In the genomic region with DNA sequence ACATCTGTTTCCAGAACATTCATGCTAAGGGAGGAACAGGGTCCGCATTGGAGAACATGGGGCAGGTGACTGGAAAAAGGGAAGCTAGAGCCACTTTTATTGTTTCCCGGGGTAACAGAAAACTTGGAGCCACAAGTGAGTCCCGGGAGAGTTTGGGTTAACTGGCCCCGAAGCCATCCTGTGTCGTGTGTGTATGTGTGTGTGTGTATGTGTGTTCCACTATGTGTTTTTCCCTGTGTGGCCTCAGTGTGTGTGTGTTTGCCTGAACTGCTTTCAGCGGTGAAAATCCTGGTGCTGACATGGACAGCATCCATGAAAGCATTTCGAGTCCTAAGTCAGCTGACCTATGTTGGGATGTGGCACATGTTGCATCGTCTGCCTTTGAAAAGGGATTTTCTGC, we compare ENCODE assay signal across 16 cellular contexts. TPM values are rescaled to one million over a fixed set of nuclear protein-coding genes. Genes with fewer than 3 reads are reported as not detected.
DNase-seq lines count a peak whose midpoint lies in the region; ATAC-seq and TF ChIP-seq lines count a peak whose summit lies in the region.
"Not testable (repeated sequence)": the region's sequence is repeated elsewhere in the genome, so short reads cannot be mapped to it uniquely, and the experiment has no call there.
"Had no signal": no experiment of that assay in that cellular context is flagged by ENCODE, and none has a peak within 500 bp of the region (broad histone marks: within the 10 kb centered on the region; RNA-seq: fewer than 3 reads in every experiment).

No MANE protein-coding gene starts in this region.

- not testable (repeated sequence) for TF ChIP-seq CTCF in GM23338 (conservative IDR thresholded peaks at IDR 0.05; ENCODE audit: low read depth in 2 of 2); NB4 (IDR thresholded peaks at IDR 0.05; ENCODE audit: low read depth, low read length); endodermal cell (conservative IDR thresholded peaks at IDR 0.05); fibroblast of the aortic adventitia (IDR thresholded peaks at IDR 0.05; ENCODE audit: insufficient read depth, low read length)

- not testable (repeated sequence) for H3K79me2 ChIP-seq in GM23338 (replicated peaks; ENCODE audit: insufficient read depth); mesendoderm (ENCODE audit: control insufficient read depth, insufficient read depth, low read length)

- H3K4ac ChIP-seq in mesendoderm (ENCODE audit: low read depth, low read length), result not testable (repeated sequence)

- H3K27ac Mint-ChIP-seq in GM23338, endodermal cell: not testable (repeated sequence)

- peaks cover 0 to 34% (median 17%) of the 10 kb centered on the region in 10 experiments; a peak in 17 of 20 replicates for H3K4me1 ChIP-seq in BLaER1 treated with 17β-estradiol and CSF1 and Interleukin-3, amounts not matched to agents 10 nM and 100 nM
- H3K4me1 ChIP-seq in GM23338 (ENCODE audit: insufficient read depth); endodermal cell (ENCODE audit: control insufficient read depth, insufficient read depth, low read length); mesendoderm (ENCODE audit: control insufficient read depth, low read depth, low read length): not testable (repeated sequence)

- H3K9me2 ChIP-seq in GM23338 (ENCODE audit: insufficient read depth), result not testable (repeated sequence)

- DNase-seq in GM23338 (ENCODE audit: low spot score), result peak; percentile 2
- DNase-seq in NB4 (ENCODE audit: low read depth), result peak; percentile 53
- peak; percentile 2 for DNase-seq in endodermal cell
- peak; percentile 4 for DNase-seq in fibroblast of the aortic adventitia (ENCODE audit: low read depth)
- DNase-seq in islet precursor cell, result peak; percentile 25
- peak; percentile 2 for DNase-seq in mesendoderm

- not testable (repeated sequence) for H3K9me3 ChIP-seq in BLaER1 treated with 17β-estradiol and CSF1 and Interleukin-3, amounts not matched to agents 10 nM and 100 nM (replicated peaks in 1 of 11); endodermal cell (ENCODE audit: control insufficient read depth, low read length)

- not testable (repeated sequence) for H3K56ac ChIP-seq in mesendoderm (ENCODE audit: low read length)

- not testable (repeated sequence) for H3K4me3 Mint-ChIP-seq in GM23338, endodermal cell

- H2AK5ac ChIP-seq in mesendoderm (ENCODE audit: low read length), result not testable (repeated sequence)

- H3K27ac ChIP-seq in BLaER1 treated with 17β-estradiol and CSF1 and Interleukin-3, amounts not matched to agents 10 nM and 100 nM; GM23338 (ENCODE audit: low read depth); endodermal cell (ENCODE audit: low read depth, low read length); mesendoderm (ENCODE audit: low read depth, low read length): not testable (repeated sequence)

- H3K9me3 Mint-ChIP-seq in GM23338 (peaks cover 81% of the 10 kb centered on the region), endodermal cell (peaks cover 83% of the 10 kb centered on the region)

- not testable (repeated sequence) for TF ChIP-seq POLR2A in NB4 (IDR thresholded peaks at IDR 0.05; ENCODE audit: extremely low read depth, insufficient read length)

- H3K18ac ChIP-seq in mesendoderm (ENCODE audit: low read length), result not testable (repeated sequence)

- H3K4me2 ChIP-seq in BLaER1 treated with 17β-estradiol and CSF1 and Interleukin-3, amounts not matched to agents 10 nM and 100 nM, result peak overlapping the region in 7 of 11 experiments; percentile 30 to 62 (median 53); a peak in 12 of 22 replicates
- not testable (repeated sequence) for H3K4me2 ChIP-seq in GM23338; mesendoderm (ENCODE audit: low read length)

- not testable (repeated sequence) for H4K5ac ChIP-seq in mesendoderm (ENCODE audit: low read length)

- not testable (repeated sequence) for H3K9ac ChIP-seq in BLaER1 treated with 17β-estradiol and CSF1 and Interleukin-3, amounts not matched to agents 10 nM and 100 nM; endodermal cell (ENCODE audit: extremely low read depth, low read length, poor library complexity, severe bottlenecking); mesendoderm (ENCODE audit: low read length)

- H4K8ac ChIP-seq in mesendoderm (ENCODE audit: low read depth, low read length), result not testable (repeated sequence)

- not testable (repeated sequence) for H3K23ac ChIP-seq in mesendoderm (ENCODE audit: low read length)

- H2AFZ ChIP-seq in GM23338, result not testable (repeated sequence)

- not testable (repeated sequence) for H4K20me1 ChIP-seq in BLaER1 treated with 17β-estradiol and CSF1 and Interleukin-3, amounts not matched to agents 10 nM and 100 nM; GM23338 (replicated peaks; ENCODE audit: insufficient read depth)

- not testable (repeated sequence) for ATAC-seq in GM23338

- not testable (repeated sequence) for H3K27me3 ChIP-seq in BLaER1 treated with 17β-estradiol and CSF1 and Interleukin-3, amounts not matched to agents 10 nM and 100 nM; GM23338 (ENCODE audit: insufficient read depth); endodermal cell (ENCODE audit: control insufficient read depth, insufficient read depth, low read length, poor library complexity, severe bottlenecking); mesendoderm (ENCODE audit: insufficient read depth, low read length, poor library complexity)

- not testable (repeated sequence) for H3K79me1 ChIP-seq in mesendoderm (ENCODE audit: low read length)

- not testable (repeated sequence) for H2BK15ac ChIP-seq in mesendoderm (replicated peaks; ENCODE audit: low read depth)

- H2BK5ac ChIP-seq in mesendoderm (ENCODE audit: low read length), result not testable (repeated sequence)

- 71 to 80% methylated on average over 6 to 7 of the region's 8 CpGs for WGBS in endodermal cell (ENCODE audit: insufficient coverage in 1 of 2, insufficient read length in 1 of 2), 2 experiments
- WGBS in mesendoderm (ENCODE audit: extremely low coverage, insufficient coverage, low lambda C conversion rate), result no CpG with 5 or more reads among the region's 8 CpGs

- not testable (repeated sequence) for H3K4me3 ChIP-seq in BLaER1 treated with 17β-estradiol and CSF1 and Interleukin-3, amounts not matched to agents 10 nM and 100 nM; GM23338; NB4 (ENCODE audit: low read depth, low read length); endodermal cell (ENCODE audit: low read length); fibroblast of the aortic adventitia (ENCODE audit: low read depth, low read length); mesendoderm (ENCODE audit: low read length)

- H3K36me3 Mint-ChIP-seq in GM23338 (ENCODE audit: low read depth), result peaks cover 12% of the 10 kb centered on the region
- H3K36me3 Mint-ChIP-seq in endodermal cell (ENCODE audit: low read depth), result not testable (repeated sequence)

- not testable (repeated sequence) for H3K4me1 Mint-ChIP-seq in GM23338, endodermal cell

- not testable (repeated sequence) for H2BK120ac ChIP-seq in mesendoderm (ENCODE audit: low read depth, low read length)

- not testable (repeated sequence) for H3F3A ChIP-seq in GM23338 (replicated peaks; ENCODE audit: low read depth)

- not testable (repeated sequence) for H3K36me3 ChIP-seq in BLaER1 treated with 17β-estradiol and CSF1 and Interleukin-3, amounts not matched to agents 10 nM and 100 nM; GM23338 (ENCODE audit: insufficient read depth); endodermal cell (ENCODE audit: control insufficient read depth, insufficient read depth, low read length); mesendoderm (ENCODE audit: control insufficient read depth, insufficient read depth, low read length)

- not testable (repeated sequence) for H3K27me3 Mint-ChIP-seq in GM23338 (ENCODE audit: insufficient read depth, low read depth, poor library complexity); endodermal cell (ENCODE audit: insufficient read depth)

RNA-seq across cellular contexts. Expression of gene KCNJ18, which starts 20.7 kb away (rescaled TPM):
- not detected in 2 replicates for total RNA-seq in GM23338 (2014; rRNA removed; shearing (Covaris generic))
- polyA plus RNA-seq in GM23338 (2016; fragmentation: Nextera tagmentation; extraction: Ambion mirVana), result not detected in 2 replicates
- total RNA-seq in endodermal cell, result not detected
- not detected for polyA plus RNA-seq in endodermal cell (2013, experiment 1 of 2)
- not detected for polyA plus RNA-seq in endodermal cell (2013, experiment 2 of 2)
- total RNA-seq in fibroblast of the aortic adventitia (ENCODE audit: low replicate concordance), result not detected in 2 replicates
- not detected for polyA plus RNA-seq in mesendoderm (2013, experiment 1 of 2)
- not detected for polyA plus RNA-seq in mesendoderm (2013, experiment 2 of 2)
- total RNA-seq: A673; CD4-positive, alpha-beta memory T cell; CD4-positive, CD25-positive, alpha-beta regulatory T cell; CD8-positive, alpha-beta memory T cell; Daoy; G401; GM12878 had no signal
- polyA plus RNA-seq: AG04450; CD14-positive monocyte; CD4-positive, alpha-beta memory T cell; CD4-positive, CD25-positive, alpha-beta regulatory T cell; CD8-positive, alpha-beta memory T cell; GM12878 had no signal

Comparison
In these comparisons a context has a peak if more than half of its experiments do, and no peak if none do; other contexts are left out.
1. DNase-seq: peak in every context shown above with its lines; median percentile 53 in NB4; 25 in islet precursor cell; 4 in fibroblast of the aortic adventitia; 2 in GM23338; 2 in endodermal cell; 2 in mesendoderm.